ENCODE assay signal across 17 cellular contexts in the genomic region with DNA sequence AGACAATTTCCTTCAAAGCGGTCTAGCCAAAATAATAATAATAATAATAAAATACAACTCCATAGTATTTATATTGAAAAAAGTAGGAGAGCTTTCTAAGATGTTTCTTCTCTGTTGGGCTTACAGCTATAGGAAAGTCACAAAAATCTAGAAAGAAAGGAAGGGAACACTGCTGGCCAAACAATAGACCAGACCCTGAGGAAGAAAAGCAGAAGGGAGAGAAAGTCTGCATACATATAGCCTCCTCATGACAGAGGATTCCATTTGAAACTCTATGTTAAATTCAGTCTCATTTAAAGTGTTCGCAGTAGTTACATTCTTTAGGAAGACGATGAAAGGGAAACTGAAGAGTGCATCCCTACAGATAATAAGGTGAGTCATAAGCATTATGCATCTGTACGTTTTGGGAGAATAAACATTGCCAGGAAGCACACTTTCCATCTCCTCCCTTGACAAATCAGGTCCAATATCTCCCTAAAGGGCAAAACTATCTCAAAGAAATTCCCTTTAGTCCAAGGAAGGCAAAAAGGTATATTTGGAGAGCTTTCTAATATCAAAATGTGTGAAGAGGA.
"Had no signal": no experiment of that assay in that cellular context is flagged by ENCODE, and none has a peak within 500 bp of the region (broad histone marks: within the 10 kb centered on the region; RNA-seq: fewer than 3 reads in every experiment).

No MANE protein-coding gene starts in this region.

- DNase-seq: activated B cell treated with CpG ODN at 0.5 μM for 24 hours; activated CD4-positive, alpha-beta T cell treated with anti-CD3 and anti-CD28 coated beads for 48 hours; activated CD8-positive, alpha-beta memory T cell treated with anti-CD3 and anti-CD28 coated beads, Interleukin-2, amount 50 U/mL, for 48 hours; activated naive CD4-positive, alpha-beta T cell; activated naive CD8-positive, alpha-beta T cell treated with anti-CD3 and anti-CD28 coated beads, Interleukin-2, amount 10 ng/mL, durations not matched to agents 7 days and 5 days; anterior cingulate cortex; brain microvascular endothelial cell; cortex of kidney; effector CD8-positive, alpha-beta T cell; heart right ventricle; mammary epithelial cell; naive thymus-derived CD4-positive, alpha-beta T cell; posterior cingulate gyrus; T-helper 17 cell had no signal

- H3K36me3 Mint-ChIP-seq: activated naive CD8-positive, alpha-beta T cell treated with anti-CD3 and anti-CD28 coated beads, Interleukin-2, amount 10 ng/mL, durations not matched to agents 7 days and 5 days; naive thymus-derived CD4-positive, alpha-beta T cell; stimulated activated effector memory CD8-positive, alpha-beta T cell treated with anti-CD3 and anti-CD28 coated beads, Interleukin-12 subunit alpha, Interleukin-12 subunit beta, amount 100 ng/mL, for 72 hours had no signal

- H3K9me3 Mint-ChIP-seq: activated B cell treated with CpG ODN at 0.5 μM for 24 hours; activated naive CD8-positive, alpha-beta T cell treated with anti-CD3 and anti-CD28 coated beads, Interleukin-2, amount 10 ng/mL, durations not matched to agents 7 days and 5 days; naive thymus-derived CD4-positive, alpha-beta T cell had no signal

- H3K4me1 Mint-ChIP-seq: activated naive CD8-positive, alpha-beta T cell treated with anti-CD3 and anti-CD28 coated beads, Interleukin-2, amount 10 ng/mL, durations not matched to agents 7 days and 5 days; central memory CD8-positive, alpha-beta T cell; stimulated activated effector memory CD8-positive, alpha-beta T cell treated with anti-CD3 and anti-CD28 coated beads, Interleukin-12 subunit alpha, Interleukin-12 subunit beta, amount 100 ng/mL, for 72 hours; T-helper 17 cell had no signal

- H3K36me3 ChIP-seq: brain microvascular endothelial cell, heart right ventricle had no signal

- H3K27ac Mint-ChIP-seq: activated B cell treated with CpG ODN at 0.5 μM for 24 hours; activated naive CD8-positive, alpha-beta T cell treated with anti-CD3 and anti-CD28 coated beads, Interleukin-2, amount 10 ng/mL, durations not matched to agents 7 days and 5 days; naive thymus-derived CD4-positive, alpha-beta T cell; stimulated activated effector memory CD8-positive, alpha-beta T cell treated with anti-CD3 and anti-CD28 coated beads, Interleukin-12 subunit alpha, Interleukin-12 subunit beta, amount 100 ng/mL, for 72 hours; T-helper 17 cell had no signal

- H3K27me3 ChIP-seq: brain microvascular endothelial cell, heart right ventricle had no signal

- H3K9me3 ChIP-seq: heart right ventricle had no signal

- H3K27me3 Mint-ChIP-seq: activated B cell treated with CpG ODN at 0.5 μM for 24 hours; central memory CD8-positive, alpha-beta T cell; naive thymus-derived CD4-positive, alpha-beta T cell; T-helper 17 cell had no signal

- H3K27ac ChIP-seq: brain microvascular endothelial cell had no signal

- H3K4me3 ChIP-seq: heart right ventricle had no signal

- ATAC-seq: heart right ventricle; left lobe of liver; naive thymus-derived CD4-positive, alpha-beta T cell; stimulated activated effector memory CD8-positive, alpha-beta T cell treated with anti-CD3 and anti-CD28 coated beads, Interleukin-12 subunit alpha, Interleukin-12 subunit beta, amount 100 ng/mL, for 72 hours; T-helper 17 cell had no signal

- H3K4me3 Mint-ChIP-seq: activated B cell treated with CpG ODN at 0.5 μM for 24 hours; activated naive CD8-positive, alpha-beta T cell treated with anti-CD3 and anti-CD28 coated beads, Interleukin-2, amount 10 ng/mL, durations not matched to agents 7 days and 5 days; central memory CD8-positive, alpha-beta T cell; naive thymus-derived CD4-positive, alpha-beta T cell; stimulated activated effector memory CD8-positive, alpha-beta T cell treated with anti-CD3 and anti-CD28 coated beads, Interleukin-12 subunit alpha, Interleukin-12 subunit beta, amount 100 ng/mL, for 72 hours; T-helper 17 cell had no signal
